ENCODE assay signal across 24 cellular contexts in the genomic region with DNA sequence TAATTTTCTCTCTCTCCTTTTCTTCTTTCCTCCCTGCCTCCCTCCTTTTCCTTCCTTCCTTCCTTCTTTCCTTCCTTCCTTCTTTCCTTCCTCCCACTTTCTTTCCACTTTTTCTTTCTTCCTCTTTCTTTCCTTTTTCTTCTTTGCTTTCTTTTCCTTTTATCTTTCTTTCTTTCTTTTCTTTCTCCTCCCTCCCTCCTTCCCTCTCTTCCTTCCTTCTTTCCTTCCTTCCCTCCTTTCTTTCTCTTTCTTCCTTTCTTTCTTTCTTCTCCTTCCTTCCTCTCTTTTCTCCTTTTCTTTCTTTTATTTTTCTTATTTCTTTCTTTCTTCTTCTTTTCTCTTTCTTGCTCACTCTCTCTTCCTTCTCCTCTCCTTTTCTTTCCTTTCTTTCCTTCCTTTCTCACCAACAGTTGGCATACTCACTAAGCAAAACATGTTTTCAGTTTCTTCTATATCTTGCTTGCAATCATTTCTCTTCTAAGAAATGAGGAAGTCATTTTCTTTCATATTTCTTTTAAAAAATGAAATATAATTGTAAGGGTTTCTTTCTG.
"Had no signal": no experiment of that assay in that cellular context is flagged by ENCODE, and none has a peak within 500 bp of the region (broad histone marks: within the 10 kb centered on the region; RNA-seq: fewer than 3 reads in every experiment).

No MANE protein-coding gene starts in this region.

- FAIRE-seq: bronchial epithelial cell, colon, frontal cortex, TTC549 had no signal

- H3K36me3 ChIP-seq: esophagus muscularis mucosa, left lung, transverse colon, uterus had no signal

- H3K4me3 ChIP-seq: esophagus muscularis mucosa, left lung, psoas muscle, transverse colon, uterus had no signal

- H3K79me2 ChIP-seq: parathyroid adenoma had no signal

- H3K27ac ChIP-seq: esophagus muscularis mucosa, left lung, parathyroid adenoma, psoas muscle, transverse colon, uterus had no signal

- ATAC-seq: activated CD8-positive, alpha-beta T cell treated with anti-CD3 and anti-CD28 coated beads for 36 hours; activated naive CD4-positive, alpha-beta T cell treated with anti-CD3 and anti-CD28 coated beads, Interleukin-2, amount 50 U/mL, for 72 hours; activated T-cell treated with anti-CD3 and anti-CD28 coated beads, Interleukin-2, amount 50 U/mL, for 4 hours had no signal

- H3K4me1 ChIP-seq: left lung, parathyroid adenoma, psoas muscle, transverse colon, uterus had no signal

- DNase-seq: activated CD4-positive, alpha-beta T cell treated with anti-CD3 and anti-CD28 coated beads, Interleukin-2, amount 50 U/mL, for 1 hour; activated CD8-positive, alpha-beta T cell treated with anti-CD3 and anti-CD28 coated beads for 36 hours; activated naive CD4-positive, alpha-beta T cell; activated T-cell treated with anti-CD3 and anti-CD28 coated beads, Interleukin-2, amount 50 U/mL, for 4 hours; dermis blood vessel endothelial cell; effector CD4-positive, alpha-beta T cell; kidney glomerular epithelial cell; left lung; mammary epithelial cell; naive B cell; nucleus accumbens; stimulated activated CD4-positive, alpha-beta T cell treated with anti-CD3 and anti-CD28 coated beads, Interleukin-15, amount 100 ng/mL, for 24 hours; stimulated activated naive CD4-positive, alpha-beta T cell; T-helper 9 cell; transverse colon had no signal

- H2AFZ ChIP-seq: parathyroid adenoma had no signal

- H3K27me3 ChIP-seq: esophagus muscularis mucosa, left lung, transverse colon, uterus had no signal

- H3K9me3 ChIP-seq: uterus had no signal

- H3K9ac ChIP-seq: parathyroid adenoma had no signal
